ENCODE assay signal across 1 cellular context in genomic region chr22:37287550-37287951, GRCh38.
TF ChIP-seq lines count a peak whose summit lies in the region.

No MANE protein-coding gene starts in this region.

TF ChIP-seq in A549, 52 proteins besides CTCF, POLR2A, EP300 and RAD21 (continued from another document):
- TF ChIP-seq REST (IDR thresholded peaks at IDR 0.05) = no peak
- no peak for TF ChIP-seq HMGXB4 (CRISPR knock-in tag; IDR thresholded peaks at IDR 0.05; ENCODE audit: borderline replicate concordance)
- no peak for TF ChIP-seq ZSCAN20 (CRISPR knock-in tag; IDR thresholded peaks at IDR 0.05)
- TF ChIP-seq CEBPB (IDR thresholded peaks at IDR 0.05) = no peak
- TF ChIP-seq SREBF2 (IDR thresholded peaks at IDR 0.05) = no peak
- TF ChIP-seq USF2 (IDR thresholded peaks at IDR 0.05) = no peak
- TF ChIP-seq BHLHE40 (IDR thresholded peaks at IDR 0.05; ENCODE audit: low read depth, low read length) = no peak
- no peak for TF ChIP-seq E2F6 (IDR thresholded peaks at IDR 0.05; ENCODE audit: borderline replicate concordance, low read depth)
- TF ChIP-seq NPAS2 (CRISPR knock-in tag; IDR thresholded peaks at IDR 0.05; ENCODE audit: borderline replicate concordance) = no peak
- no peak for TF ChIP-seq MAFK (IDR thresholded peaks at IDR 0.05; ENCODE audit: partially characterized antibody)
- TF ChIP-seq JUN (IDR thresholded peaks at IDR 0.05) = no peak
- no peak for TF ChIP-seq FOSL2 (IDR thresholded peaks at IDR 0.05)
- no peak for TF ChIP-seq FOSL2 (CRISPR knock-in tag; IDR thresholded peaks at IDR 0.05)
- no peak for TF ChIP-seq HDAC2 (IDR thresholded peaks at IDR 0.05)
